10 cellular contexts compared by ENCODE assay signal in the genomic region with DNA sequence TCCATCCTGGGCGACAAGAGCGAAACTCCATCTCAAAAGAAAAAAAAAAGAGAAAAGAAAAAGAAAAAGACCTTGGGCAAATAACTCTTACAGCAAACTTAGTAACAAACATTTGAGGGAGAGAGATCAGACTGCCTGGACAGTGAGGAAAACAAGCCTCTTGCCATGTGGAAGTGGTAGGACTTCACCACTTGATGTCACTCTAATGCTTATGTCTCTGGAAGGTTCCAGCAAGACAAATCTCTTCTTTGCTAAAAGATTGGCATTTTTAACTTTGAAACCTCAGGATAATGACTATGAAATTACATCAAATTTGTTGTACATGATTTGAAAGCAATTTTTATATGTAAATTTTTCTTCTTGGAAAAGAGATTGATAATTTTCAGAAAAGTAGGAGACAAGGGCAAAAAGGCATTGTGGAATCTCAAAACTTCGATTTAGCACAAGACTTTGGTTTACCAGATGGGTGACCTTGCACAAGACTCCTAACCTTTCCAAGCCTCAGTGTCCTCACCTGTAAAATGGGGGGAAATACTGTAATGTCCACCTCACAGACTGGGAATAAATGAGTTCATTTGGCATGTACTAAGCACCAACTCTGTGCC. TPM values are rescaled to one million over a fixed set of nuclear protein-coding genes. Genes with fewer than 3 reads are reported as not detected.
DNase-seq lines count a peak whose midpoint lies in the region; ATAC-seq and TF ChIP-seq lines count a peak whose summit lies in the region.
"Had no signal": no experiment of that assay in that cellular context is flagged by ENCODE, and none has a peak within 500 bp of the region (broad histone marks: within the 10 kb centered on the region; RNA-seq: fewer than 3 reads in every experiment).

No MANE protein-coding gene starts in this region.

- no peaks in the 10 kb centered on the region for H3K4me1 ChIP-seq in uterus

- TF ChIP-seq CTCF in GM12873 (IDR thresholded peaks at IDR 0.05; ENCODE audit: insufficient read depth, low read depth, low read length, missing control alignments) (peak; percentile 53), RWPE1 (conservative IDR thresholded peaks at IDR 0.05; ENCODE audit: low read depth) (peak; percentile 79), foreskin fibroblast (IDR thresholded peaks at IDR 0.05; ENCODE audit: low read depth, low read length) (peak; percentile 22), uterus (IDR thresholded peaks at IDR 0.05) (no peak)

- H3K27ac ChIP-seq in RWPE1 (no peak overlapping the region), uterus (no peak overlapping the region)

- intact Hi-C loops in uterus (cut with DNase I; ENCODE audit: low total_unique reads), result no loop called here

- no peaks in the 10 kb centered on the region for H3K9me3 ChIP-seq in uterus

- no peaks in the 10 kb centered on the region for H3K36me3 ChIP-seq in uterus

- ATAC-seq in HG03159 (IDR thresholded peaks at IDR 0.05; ENCODE audit: unreplicated experiment) (no peak), HG02759 (IDR thresholded peaks at IDR 0.05; ENCODE audit: unreplicated experiment) (no peak)

- CTCF ChIA-PET in RWPE1 (lab: Yijun Ruan, JAX), result interaction anchor here (0.6 to 3.0 kb wide), 7 partner anchors 14 to 1405 kb away, joined by 3 to 7 read pairs (median 3); no protein-coding TSS in a partner anchor

- DNase-seq in AG08395 (ENCODE audit: low spot score), result peak; percentile 48
- peak; percentile 77 for DNase-seq in RWPE1 (ENCODE audit: low spot score)
- peak; percentile 32 to 61 for DNase-seq in foreskin fibroblast
- no peak for DNase-seq in uterus
- no peak for DNase-seq in activated gamma-delta T cell (lab: John Stamatoyannopoulos, UW)
- DNase-seq: central memory CD4-positive, alpha-beta T cell; naive B cell had no signal

- POLR2A ChIA-PET in RWPE1 (lab: Yijun Ruan, JAX; ENCODE audit: low non-redundant PET), result no interaction called here

- no peaks in the 10 kb centered on the region for H3K27me3 ChIP-seq in uterus

- H3K4me3 ChIP-seq in foreskin fibroblast (ENCODE audit: low read depth in 1 of 2, low read length in 2 of 2), result no peak overlapping the region
- H3K4me3 ChIP-seq in uterus, result no peak overlapping the region

- no peak for TF ChIP-seq POLR2A in uterus (IDR thresholded peaks at IDR 0.05)

RNA-seq across cellular contexts. Expression of gene ACTL7B, which starts 5.4 kb away (rescaled TPM):
- not detected for total RNA-seq in uterus

RNA-seq across cellular contexts. Expression of gene ACTL7A, which starts 11.7 kb away (rescaled TPM):
- not detected for total RNA-seq in uterus

Comparison
In these comparisons a context has a peak if more than half of its experiments do, and no peak if none do; other contexts are left out.
1. DNase-seq: peak in AG08395 (single experiment), RWPE1 (single experiment) and foreskin fibroblast (2 of 2); none in uterus (0 of 2) and activated gamma-delta T cell (single experiment).
2. CTCF ChIP-seq: peak in GM12873 (single experiment), RWPE1 (single experiment) and foreskin fibroblast (single experiment); none in uterus (0 of 4).